In the genomic region with DNA sequence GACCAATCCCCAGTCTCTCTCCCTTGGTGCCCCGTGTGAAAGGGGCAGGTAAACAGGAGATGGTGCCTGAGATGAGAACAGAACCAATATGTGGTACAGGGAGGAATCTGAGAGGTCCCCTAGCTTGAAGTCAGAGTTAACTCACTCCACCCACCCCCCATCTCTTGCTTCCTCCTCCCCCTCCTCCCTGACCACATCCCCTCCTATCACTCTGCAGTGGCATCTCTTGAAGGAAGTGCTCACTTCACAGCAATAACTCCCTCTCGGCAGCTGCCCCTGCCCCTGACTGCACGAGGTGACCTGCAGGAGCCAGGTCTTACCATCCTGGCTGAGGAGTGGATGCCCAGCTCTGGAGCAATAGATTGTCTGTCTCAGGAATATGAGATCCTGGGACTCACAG, we compare ENCODE assay signal across 13 cellular contexts.
DNase-seq lines count a peak whose midpoint lies in the region; TF ChIP-seq lines count a peak whose summit lies in the region.
"Had no signal": no experiment of that assay in that cellular context is flagged by ENCODE, and none has a peak within 500 bp of the region (broad histone marks: within the 10 kb centered on the region; RNA-seq: fewer than 3 reads in every experiment).

No MANE protein-coding gene starts in this region.

- H3K18ac ChIP-seq in trophoblast cell (ENCODE audit: low read length): no peak overlapping the region

- H2AFZ ChIP-seq in ACC112 (ENCODE audit: low read length, unreplicated experiment): peak overlapping the region; percentile 9
- H2AFZ ChIP-seq in trophoblast cell (ENCODE audit: insufficient read depth, low read length, poor library complexity): no peak overlapping the region
- H2AFZ ChIP-seq: hepatocyte had no signal

- H3K27me3 ChIP-seq in ACC112 (ENCODE audit: insufficient read depth, low read length) (no peaks in the 10 kb centered on the region), esophagus muscularis mucosa (no peaks in the 10 kb centered on the region), trophoblast cell (ENCODE audit: insufficient read depth, low read length) (no peaks in the 10 kb centered on the region), thyroid gland (no peaks in the 10 kb centered on the region)
- H3K27me3 ChIP-seq: hepatocyte, ovary had no signal

- H3K14ac ChIP-seq in trophoblast cell (ENCODE audit: low read length): no peak overlapping the region

- H3K9ac ChIP-seq in trophoblast cell (ENCODE audit: low read length): no peak overlapping the region

- H3K36me3 ChIP-seq in ACC112 (ENCODE audit: insufficient read depth, low read length) (no peaks in the 10 kb centered on the region), esophagus muscularis mucosa (no peaks in the 10 kb centered on the region), trophoblast cell (ENCODE audit: control insufficient read depth in 1 of 2, insufficient read depth in 2 of 2, low read length in 2 of 2) (no peaks in the 10 kb centered on the region), thyroid gland (no peaks in the 10 kb centered on the region)
- H3K36me3 ChIP-seq: ovary had no signal

- H3K79me2 ChIP-seq in ACC112 (ENCODE audit: control insufficient read depth, insufficient read depth, low read length, unreplicated experiment) (no peaks in the 10 kb centered on the region), trophoblast cell (ENCODE audit: control insufficient read depth, insufficient read depth, low read length, poor library complexity) (peaks cover 2% of the 10 kb centered on the region)
- H3K79me2 ChIP-seq: hepatocyte had no signal

- peaks cover 22% of the 10 kb centered on the region for H3K79me1 ChIP-seq in trophoblast cell (ENCODE audit: low read length)

- no peak overlapping the region for H2BK120ac ChIP-seq in trophoblast cell (ENCODE audit: insufficient read depth, low read length, poor library complexity)

- TF ChIP-seq EP300 in esophagus muscularis mucosa (IDR thresholded peaks at IDR 0.05): no peak

- no peak overlapping the region for H4K12ac ChIP-seq in trophoblast cell (ENCODE audit: low read depth, low read length)

- H2BK12ac ChIP-seq in trophoblast cell (ENCODE audit: low read length): peak overlapping the region; percentile 31

- no peak overlapping the region for H3K4me2 ChIP-seq in trophoblast cell (ENCODE audit: low read length)
- H3K4me2 ChIP-seq: hepatocyte had no signal

- H3K23ac ChIP-seq in trophoblast cell (ENCODE audit: low read length): no peak overlapping the region

- no peak for TF ChIP-seq POLR2A in esophagus muscularis mucosa (IDR thresholded peaks at IDR 0.05; ENCODE audit: low read depth)
- no peak for TF ChIP-seq POLR2A in thyroid gland (IDR thresholded peaks at IDR 0.05)

- no peak for TF ChIP-seq CTCF in esophagus muscularis mucosa (IDR thresholded peaks at IDR 0.05)
- no peak for TF ChIP-seq CTCF in thyroid gland (IDR thresholded peaks at IDR 0.05)

- H2BK5ac ChIP-seq in trophoblast cell (ENCODE audit: low read depth, low read length, poor library complexity): peak overlapping the region; percentile 45

- H3K9me3 ChIP-seq in esophagus muscularis mucosa (peaks cover 0 to 5% (median 0%) of the 10 kb centered on the region in 4 donors), trophoblast cell (ENCODE audit: insufficient read depth, low read depth, low read length) (no peaks in the 10 kb centered on the region), thyroid gland (no peaks in the 10 kb centered on the region)
- H3K9me3 ChIP-seq: ovary had no signal

- H4K8ac ChIP-seq in trophoblast cell (ENCODE audit: low read depth, low read length): no peak overlapping the region

- intact Hi-C loops in esophagus muscularis mucosa (cut with DNase I): no loop called here
- intact Hi-C loops in thyroid gland (cut with DNase I): no loop called here

- peaks cover 27% of the 10 kb centered on the region for H3K4me1 ChIP-seq in ACC112 (ENCODE audit: control insufficient read depth, insufficient read depth, low read length, unreplicated experiment)
- H3K4me1 ChIP-seq in esophagus muscularis mucosa: peaks cover 6 to 25% (median 21%) of the 10 kb centered on the region in 4 donors
- H3K4me1 ChIP-seq in trophoblast cell (ENCODE audit: control insufficient read depth in 1 of 2, insufficient read depth in 2 of 2, low read length in 2 of 2): peaks cover 9 to 16% of the 10 kb centered on the region in 2 experiments
- H3K4me1 ChIP-seq in thyroid gland: peaks cover 0 to 3% of the 10 kb centered on the region in 2 donors

- H4K91ac ChIP-seq in trophoblast cell (ENCODE audit: low read depth, low read length): peak overlapping the region; percentile 67

- H3K4me3 ChIP-seq in ACC112 (ENCODE audit: low read depth, low read length) (no peak overlapping the region), esophagus muscularis mucosa (no peak overlapping the region), trophoblast cell (ENCODE audit: low read depth, low read length) (no peak overlapping the region), thyroid gland (replicated peaks in 1 of 3) (no peak overlapping the region)
- H3K4me3 ChIP-seq in Jurkat, Clone E6-1 (ENCODE audit: low read length): no peak overlapping the region
- H3K4me3 ChIP-seq: hepatocyte, ovary had no signal

- H3K27ac ChIP-seq in ACC112 (ENCODE audit: low read depth, low read length) (no peak overlapping the region), esophagus muscularis mucosa (replicated peaks in 1 of 4) (peak overlapping the region in 3 of 4 donors; percentile 62 to 76 (median 62)), trophoblast cell (ENCODE audit: low read depth, low read length) (no peak overlapping the region), thyroid gland (peak overlapping the region in 1 of 3 donors; percentile 27)

- peak; percentile 54 for DNase-seq in Jurkat, Clone E6-1 (ENCODE audit: low read depth, low spot score)
- no peak for DNase-seq in esophagus muscularis mucosa (ENCODE audit: extremely low spot score)
- no peak for DNase-seq in trophoblast cell
- DNase-seq in thyroid gland: no peak
- DNase-seq in NCI-H2081 treated with DMSO at 0.1 percent for 48 hours (lab: John Stamatoyannopoulos, UW): no peak
- no peak for DNase-seq in SIG-M5 treated with dmso at 0.1 percent for 504 hours (lab: John Stamatoyannopoulos, UW; ENCODE audit: unreplicated experiment)
- DNase-seq in AG20443 (ENCODE audit: low spot score): no peak
- DNase-seq: activated CD4-positive, alpha-beta T cell treated with anti-CD3 and anti-CD28 coated beads for 4 hours; COR-L47; ovary; Right ventricle myocardium superior had no signal

- no peak overlapping the region for H3K4ac ChIP-seq in trophoblast cell (ENCODE audit: low read depth, low read length)

- peak overlapping the region; percentile 3 for H2AK5ac ChIP-seq in trophoblast cell (ENCODE audit: low read length)

- WGBS in esophagus muscularis mucosa: 83% methylated on average over 3 of the region's 3 CpGs
- WGBS in trophoblast cell (ENCODE audit: extremely low coverage, insufficient coverage, insufficient read length): no CpG with 5 or more reads among the region's 3 CpGs
- 35 to 37% methylated on average over 3 of the region's 3 CpGs for WGBS in thyroid gland, 2 donors

Comparison
In these comparisons a context has a peak if more than half of its experiments do, and no peak if none do; other contexts are left out.
1. H3K27ac ChIP-seq: peak in esophagus muscularis mucosa (3 of 4); none in ACC112 (single experiment) and trophoblast cell (single experiment).